12 cellular contexts compared by ENCODE assay signal in genomic region chrX:28920554-28920953, GRCh38.
DNase-seq lines count a peak whose midpoint lies in the region; ATAC-seq and TF ChIP-seq lines count a peak whose summit lies in the region.
"Had no signal": no experiment of that assay in that cellular context is flagged by ENCODE, and none has a peak within 500 bp of the region (broad histone marks: within the 10 kb centered on the region; RNA-seq: fewer than 3 reads in every experiment).

No MANE protein-coding gene starts in this region.

- intact Hi-C loops in lower leg skin (cut with DNase I; ENCODE audit: low total_unique reads), result no loop called here

- peak; percentile 89 for DNase-seq in DMS53 (lab: John Stamatoyannopoulos, UW)
- DNase-seq in NCI-H1436 treated with DMSO at 0.1 percent for 48 hours (lab: John Stamatoyannopoulos, UW), result peak; percentile 14
- peak; percentile 24 for DNase-seq in NCI-H82 (lab: John Stamatoyannopoulos, UW)
- peak; percentile 54 for DNase-seq in globus pallidus (ENCODE audit: low spot score)
- no peak for DNase-seq in lower leg skin (ENCODE audit: low spot score in 2 of 2)
- no peak for DNase-seq in activated T-cell treated with anti-CD3 and anti-CD28 coated beads for 4 hours
- DNase-seq in ureter (ENCODE audit: low spot score), result no peak
- DNase-seq: activated CD4-positive, alpha-beta memory T cell treated with anti-CD3 and anti-CD28 coated beads, Interleukin-2, amount 10 ng/mL, durations not matched to agents 7 days and 5 days; activated naive CD4-positive, alpha-beta T cell; central memory CD4-positive, alpha-beta T cell; stimulated activated CD8-positive, alpha-beta memory T cell treated with anti-CD3 and anti-CD28 coated beads, Interleukin-4, amount 100 ng/mL, for 48 hours had no signal

- ATAC-seq in HG03280 (IDR thresholded peaks at IDR 0.05; ENCODE audit: unreplicated experiment), result no peak

- no peak for TF ChIP-seq CTCF in lower leg skin (IDR thresholded peaks at IDR 0.05)

- no peak overlapping the region for H3K4me3 ChIP-seq in lower leg skin (ENCODE audit: low read depth, poor library complexity, severe bottlenecking)

- no peak for TF ChIP-seq POLR2A in lower leg skin (IDR thresholded peaks at IDR 0.05)

- WGBS in lower leg skin, 2 donors, result 25 to 28% methylated on average over 2 of the region's 2 CpGs

Comparison
In these comparisons a context has a peak if more than half of its experiments do, and no peak if none do; other contexts are left out.
1. DNase-seq: peak in DMS53 (single experiment), NCI-H1436 treated with DMSO at 0.1 percent for 48 hours (single experiment), NCI-H82 (single experiment) and globus pallidus (single experiment); none in lower leg skin (0 of 2), activated T-cell treated with anti-CD3 and anti-CD28 coated beads for 4 hours (single experiment) and ureter (single experiment).